In genomic region chr1:32765561-32766327, GRCh38 we compare ENCODE assay signal across 15 cellular contexts. TPM values are rescaled to one million over a fixed set of nuclear protein-coding genes. Genes with fewer than 3 reads are reported as not detected.
DNase-seq lines count a peak whose midpoint lies in the region; ATAC-seq and TF ChIP-seq lines count a peak whose summit lies in the region.
"Had no signal": no experiment of that assay in that cellular context is flagged by ENCODE, and none has a peak within 500 bp of the region (broad histone marks: within the 10 kb centered on the region; RNA-seq: fewer than 3 reads in every experiment).

No MANE protein-coding gene starts in this region.

- peaks cover 3% of the 10 kb centered on the region for H3K27me3 Mint-ChIP-seq in neural progenitor cell (ENCODE audit: insufficient read depth, low read depth)
- peaks cover 4% of the 10 kb centered on the region for H3K27me3 Mint-ChIP-seq in activated naive CD4-positive, alpha-beta T cell treated with anti-CD3 and anti-CD28 coated beads, Interleukin-2, amount 10 ng/mL, durations not matched to agents 7 days and 5 days

- H3K9me3 Mint-ChIP-seq in neural progenitor cell: no peaks in the 10 kb centered on the region
- H3K9me3 Mint-ChIP-seq in activated naive CD4-positive, alpha-beta T cell treated with anti-CD3 and anti-CD28 coated beads, Interleukin-2, amount 10 ng/mL, durations not matched to agents 7 days and 5 days: no peaks in the 10 kb centered on the region
- H3K9me3 Mint-ChIP-seq: T-helper 2 cell treated with Interferon-gamma antibody and Interleukin-4, amounts not matched to agents 5 μg/mL and 100 μg/mL, for 36 hours had no signal

- H3K27ac ChIP-seq in epithelial cell of prostate: peak overlapping the region; percentile 20
- no peak overlapping the region for H3K27ac ChIP-seq in neural progenitor cell
- H3K27ac ChIP-seq: right atrium auricular region had no signal

- peak overlapping the region; percentile 42 for H3K4me3 ChIP-seq in neural progenitor cell
- H3K4me3 ChIP-seq: mucosa of descending colon, right atrium auricular region had no signal

- H3F3A ChIP-seq in neural progenitor cell (ENCODE audit: low read depth): peaks cover 33% of the 10 kb centered on the region

- peak overlapping the region; percentile 72 for H3K4me2 ChIP-seq in neural progenitor cell

- H3K36me3 ChIP-seq in neural progenitor cell: no peaks in the 10 kb centered on the region
- H3K36me3 ChIP-seq: right atrium auricular region had no signal

- ATAC-seq in HG03135 (IDR thresholded peaks at IDR 0.05; ENCODE audit: unreplicated experiment): no peak
- ATAC-seq: mucosa of descending colon had no signal

- DNase-seq in D341Med (ENCODE audit: low spot score) (peak; percentile 76), NCI-H1694 (lab: John Stamatoyannopoulos, UW) (peak; percentile 60), epithelial cell of prostate (ENCODE audit: low read depth, low spot score) (no peak), neural progenitor cell (ENCODE audit: low spot score) (peak; percentile 62), ureter (ENCODE audit: low spot score) (no peak)
- no peak for DNase-seq in activated CD8-positive, alpha-beta memory T cell treated with anti-CD3 and anti-CD28 coated beads, Interleukin-2, amount 50 U/mL, for 48 hours
- DNase-seq in activated naive CD4-positive, alpha-beta T cell treated with anti-CD3 and anti-CD28 coated beads, Interleukin-2, amount 10 ng/mL, durations not matched to agents 7 days and 5 days: no peak
- DNase-seq: activated CD4-positive, alpha-beta T cell treated with anti-CD3 and anti-CD28 coated beads, Interleukin-2, amount 50 U/mL, for 4 hours; activated effector memory CD4-positive, alpha-beta T cell treated with Interleukin-2 at 50 U/mL for 16 hours; stimulated activated CD4-positive, alpha-beta T cell treated with anti-CD3 and anti-CD28 coated beads, Interleukin-4, amount 100 ng/mL, for 4 hours; stimulated activated naive CD4-positive, alpha-beta T cell treated with Interleukin-2 at 50 U/mL for 16 hours had no signal

- peaks cover 32% of the 10 kb centered on the region for H3K4me1 ChIP-seq in neural progenitor cell

- no peak overlapping the region for H2AFZ ChIP-seq in neural progenitor cell (replicated peaks)

- H3K9me3 ChIP-seq in neural progenitor cell (ENCODE audit: low read depth): no peaks in the 10 kb centered on the region
- H3K9me3 ChIP-seq: mucosa of descending colon, right atrium auricular region had no signal

- H4K20me1 ChIP-seq in neural progenitor cell (ENCODE audit: low read depth): peaks cover 81% of the 10 kb centered on the region

- no peak overlapping the region for H3K9ac ChIP-seq in neural progenitor cell

- H3K27me3 ChIP-seq in neural progenitor cell: no peaks in the 10 kb centered on the region
- H3K27me3 ChIP-seq: right atrium auricular region had no signal

- H3K27ac Mint-ChIP-seq in neural progenitor cell: peak overlapping the region; percentile 33
- H3K27ac Mint-ChIP-seq in activated naive CD4-positive, alpha-beta T cell treated with anti-CD3 and anti-CD28 coated beads, Interleukin-2, amount 10 ng/mL, durations not matched to agents 7 days and 5 days: no peak overlapping the region
- H3K27ac Mint-ChIP-seq: T-helper 2 cell treated with Interferon-gamma antibody and Interleukin-4, amounts not matched to agents 5 μg/mL and 100 μg/mL, for 36 hours had no signal

- CTCF ChIA-PET in activated naive CD4-positive, alpha-beta T cell treated with anti-CD3 and anti-CD28 coated beads, Interleukin-2, amount 10 ng/mL, durations not matched to agents 7 days and 5 days (lab: Charles Lee): no interaction called here

- H3K36me3 Mint-ChIP-seq in neural progenitor cell: peaks cover 11% of the 10 kb centered on the region
- H3K36me3 Mint-ChIP-seq in activated naive CD4-positive, alpha-beta T cell treated with anti-CD3 and anti-CD28 coated beads, Interleukin-2, amount 10 ng/mL, durations not matched to agents 7 days and 5 days: no peaks in the 10 kb centered on the region

- peaks cover 58% of the 10 kb centered on the region for H3K4me1 Mint-ChIP-seq in neural progenitor cell
- H3K4me1 Mint-ChIP-seq in activated naive CD4-positive, alpha-beta T cell treated with anti-CD3 and anti-CD28 coated beads, Interleukin-2, amount 10 ng/mL, durations not matched to agents 7 days and 5 days: peaks cover 8% of the 10 kb centered on the region

- H3K79me2 ChIP-seq in neural progenitor cell (ENCODE audit: low read depth): peaks cover 47% of the 10 kb centered on the region

- H3K4me3 Mint-ChIP-seq in neural progenitor cell: peak overlapping the region; percentile 74
- no peak overlapping the region for H3K4me3 Mint-ChIP-seq in activated naive CD4-positive, alpha-beta T cell treated with anti-CD3 and anti-CD28 coated beads, Interleukin-2, amount 10 ng/mL, durations not matched to agents 7 days and 5 days
- H3K4me3 Mint-ChIP-seq: T-helper 2 cell treated with Interferon-gamma antibody and Interleukin-4, amounts not matched to agents 5 μg/mL and 100 μg/mL, for 36 hours had no signal

- TF ChIP-seq CTCF in neural progenitor cell (IDR thresholded peaks at IDR 0.05): no peak

RNA-seq across cellular contexts. Expression of gene YARS1, which starts 51.4 kb away (rescaled TPM):
- total RNA-seq in neural progenitor cell (ENCODE audit: low replicate concordance) (38.2 and 61.5 TPM in 2 replicates), ureter (205 TPM)

RNA-seq across cellular contexts. Expression of gene S100PBP, which starts 51.7 kb away (rescaled TPM):
- 72.9 and 107 TPM in 2 replicates for total RNA-seq in neural progenitor cell (ENCODE audit: low replicate concordance)
- total RNA-seq in ureter: 41.0 TPM

Comparison
In these comparisons a context has a peak if more than half of its experiments do, and no peak if none do; other contexts are left out.
1. DNase-seq: peak in D341Med (single experiment), NCI-H1694 (single experiment) and neural progenitor cell (single experiment); none in epithelial cell of prostate (single experiment), activated CD8-positive, alpha-beta memory T cell treated with anti-CD3 and anti-CD28 coated beads, Interleukin-2, amount 50 U/mL, for 48 hours (single experiment), ureter (single experiment) and activated naive CD4-positive, alpha-beta T cell treated with anti-CD3 and anti-CD28 coated beads, Interleukin-2, amount 10 ng/mL, durations not matched to agents 7 days and 5 days (single experiment).